ENCODE assay signal across 14 cellular contexts in genomic region chr2:29475446-29476006, GRCh38.
"Had no signal": no experiment of that assay in that cellular context is flagged by ENCODE, and none has a peak within 500 bp of the region (broad histone marks: within the 10 kb centered on the region; RNA-seq: fewer than 3 reads in every experiment).

No MANE protein-coding gene starts in this region.

- H3K4me3 ChIP-seq: body of pancreas, sigmoid colon, spleen, suprapubic skin, upper lobe of left lung had no signal

- H3K27ac ChIP-seq: body of pancreas, sigmoid colon, spleen, suprapubic skin, upper lobe of left lung had no signal

- ATAC-seq: body of pancreas; esophagus mucosa; natural killer cell treated with Interleukin-12 subunit alpha and Interleukin-12 subunit beta and Interleukin-15 and Interleukin-18, amount 100 ng/mL, for 72 hours had no signal

- H3K36me3 ChIP-seq: sigmoid colon, spleen, suprapubic skin, upper lobe of left lung had no signal

- H3K27ac Mint-ChIP-seq: activated CD4-positive, alpha-beta T cell treated with anti-CD3 and anti-CD28 coated beads, Interleukin-2, amount 10 ng/mL, durations not matched to agents 7 days and 5 days; activated naive CD8-positive, alpha-beta T cell treated with anti-CD3 and anti-CD28 coated beads for 36 hours; natural killer cell treated with Interleukin-12 subunit alpha and Interleukin-12 subunit beta and Interleukin-15 and Interleukin-18, amount 100 ng/mL, for 72 hours; stimulated activated naive CD8-positive, alpha-beta T cell treated with anti-CD3 and anti-CD28 coated beads, Interleukin-15, Interleukin-2, amounts not matched to agents 100 ng/mL and 50 ng/mL, for 24 hours had no signal

- H3K4me1 ChIP-seq: body of pancreas, sigmoid colon, spleen, suprapubic skin, upper lobe of left lung had no signal

- H3K9me3 ChIP-seq: suprapubic skin had no signal

- H3K9me3 Mint-ChIP-seq: natural killer cell treated with Interleukin-12 subunit alpha and Interleukin-12 subunit beta and Interleukin-15 and Interleukin-18, amount 100 ng/mL, for 72 hours had no signal

- H3K4me3 Mint-ChIP-seq: activated CD4-positive, alpha-beta T cell treated with anti-CD3 and anti-CD28 coated beads, Interleukin-2, amount 10 ng/mL, durations not matched to agents 7 days and 5 days; activated naive CD8-positive, alpha-beta T cell treated with anti-CD3 and anti-CD28 coated beads for 36 hours; natural killer cell treated with Interleukin-12 subunit alpha and Interleukin-12 subunit beta and Interleukin-15 and Interleukin-18, amount 100 ng/mL, for 72 hours; stimulated activated naive CD8-positive, alpha-beta T cell treated with anti-CD3 and anti-CD28 coated beads, Interleukin-15, Interleukin-2, amounts not matched to agents 100 ng/mL and 50 ng/mL, for 24 hours had no signal

- H3K4me1 Mint-ChIP-seq: activated CD4-positive, alpha-beta T cell treated with anti-CD3 and anti-CD28 coated beads, Interleukin-2, amount 10 ng/mL, durations not matched to agents 7 days and 5 days; activated naive CD8-positive, alpha-beta T cell treated with anti-CD3 and anti-CD28 coated beads for 36 hours had no signal

- H3K27me3 ChIP-seq: body of pancreas, sigmoid colon, suprapubic skin, upper lobe of left lung had no signal

- H3K36me3 Mint-ChIP-seq: activated naive CD8-positive, alpha-beta T cell treated with anti-CD3 and anti-CD28 coated beads for 36 hours had no signal

- DNase-seq: activated CD4-positive, alpha-beta T cell treated with anti-CD3 and anti-CD28 coated beads, Interleukin-2, amount 10 ng/mL, durations not matched to agents 7 days and 5 days; activated CD4-positive, CD25-positive, alpha-beta regulatory T cell; activated naive CD8-positive, alpha-beta T cell treated with anti-CD3 and anti-CD28 coated beads for 36 hours; body of pancreas; caudate nucleus; glutamatergic neuron; mesendoderm; sigmoid colon; spleen had no signal
